Comparison of ENCODE assay signal across 1 cellular context in genomic region chr2:97673915-97674283, GRCh38.
TF ChIP-seq lines count a peak whose summit lies in the region.

No MANE protein-coding gene starts in this region.

TF ChIP-seq in WTC11, 78 proteins besides CTCF, POLR2A, EP300 and RAD21 (continued from another document):
- TF ChIP-seq ZSCAN18 (CRISPR knock-in tag; IDR thresholded peaks at IDR 0.05) (no peak), FOXP4 (CRISPR knock-in tag; IDR thresholded peaks at IDR 0.05) (no peak), ATF3 (CRISPR knock-in tag; conservative IDR thresholded peaks at IDR 0.05) (no peak), ZNF512 (CRISPR knock-in tag; IDR thresholded peaks at IDR 0.05; ENCODE audit: borderline replicate concordance) (no peak), ZNF232 (CRISPR knock-in tag; IDR thresholded peaks at IDR 0.05) (no peak), GRHL2 (CRISPR knock-in tag; IDR thresholded peaks at IDR 0.05; ENCODE audit: insufficient replicate concordance, severe bottlenecking) (no peak), SP1 (CRISPR knock-in tag; conservative IDR thresholded peaks at IDR 0.05) (no peak), JUN (CRISPR knock-in tag; IDR thresholded peaks at IDR 0.05) (no peak), PRRX2 (CRISPR knock-in tag; IDR thresholded peaks at IDR 0.05) (no peak), SOX15 (CRISPR knock-in tag; IDR thresholded peaks at IDR 0.05) (no peak), NR1H2 (CRISPR knock-in tag; IDR thresholded peaks at IDR 0.05) (no peak)
